Comparison of ENCODE assay signal across 8 cellular contexts in genomic region chr22:17083811-17084540, GRCh38. TPM values are rescaled to one million over a fixed set of nuclear protein-coding genes. Genes with fewer than 3 reads are reported as not detected.
DNase-seq lines count a peak whose midpoint lies in the region; ATAC-seq and TF ChIP-seq lines count a peak whose summit lies in the region.

No MANE protein-coding gene starts in this region.

- no peaks in the 10 kb centered on the region for H3K27me3 Mint-ChIP-seq in central memory CD8-positive, alpha-beta T cell
- H3K27me3 Mint-ChIP-seq in naive B cell = no peaks in the 10 kb centered on the region

- peak overlapping the region; percentile 87 for H3K27ac Mint-ChIP-seq in central memory CD8-positive, alpha-beta T cell (ENCODE audit: low read depth)
- peak overlapping the region in 5 of 6 donors; percentile 41 to 92 (median 86) for H3K27ac Mint-ChIP-seq in naive B cell

- no peaks in the 10 kb centered on the region for H3K27me3 ChIP-seq in KMS-11 (ENCODE audit: insufficient read depth, low read depth)

- H3K4me1 ChIP-seq in KMS-11 (ENCODE audit: low read depth, poor library complexity, severe bottlenecking) = peaks cover 35% of the 10 kb centered on the region

- H3K4me3 Mint-ChIP-seq in central memory CD8-positive, alpha-beta T cell = peak overlapping the region; percentile 86
- H3K4me3 Mint-ChIP-seq in naive B cell = peak overlapping the region; percentile 76 to 96 (median 90)

- H3K9me3 Mint-ChIP-seq in central memory CD8-positive, alpha-beta T cell = no peaks in the 10 kb centered on the region
- H3K9me3 Mint-ChIP-seq in naive B cell = no peaks in the 10 kb centered on the region

- H3K4me3 ChIP-seq in AG10803 (ENCODE audit: low read length) = peak overlapping the region; percentile 79
- no peak overlapping the region for H3K4me3 ChIP-seq in KMS-11 (IDR thresholded peaks at IDR 0.05; ENCODE audit: insufficient read depth, low read depth, low read length)

- H3K79me2 ChIP-seq in KMS-11 (ENCODE audit: insufficient read depth, low read depth) = 0 out of 2 replicates have a peak, but pooled peaks cover 2% of the 10 kb centered on the region

- DNase-seq in AG10803 (ENCODE audit: low read depth) (no peak), naive B cell (no peak), H4 (ENCODE audit: low spot score) (no peak), occipital lobe (lab: John Stamatoyannopoulos, UW) (no peak), glomerular visceral epithelial cell (ENCODE audit: extremely low spot score) (no peak)
- DNase-seq in central memory CD8-positive, alpha-beta T cell (ENCODE audit: low spot score in 2 of 2) = no peak

- no peak overlapping the region for H3K27ac ChIP-seq in KMS-11

- peaks cover 13% of the 10 kb centered on the region for H3K36me3 Mint-ChIP-seq in central memory CD8-positive, alpha-beta T cell (ENCODE audit: insufficient read depth)
- no peaks in the 10 kb centered on the region for H3K36me3 Mint-ChIP-seq in naive B cell

- TF ChIP-seq CTCF in AG10803 (conservative IDR thresholded peaks at IDR 0.05; ENCODE audit: low read length) (no peak), KMS-11 (conservative IDR thresholded peaks at IDR 0.05; ENCODE audit: low read depth, low read length) (no peak)

- H3K4me2 ChIP-seq in KMS-11 = peak overlapping the region; percentile 85

- no peak overlapping the region; the same call in 1 of the 2 replicates for H3K9ac ChIP-seq in KMS-11

- H3K4me1 Mint-ChIP-seq in central memory CD8-positive, alpha-beta T cell = peaks cover 37% of the 10 kb centered on the region
- H3K4me1 Mint-ChIP-seq in naive B cell = peaks cover 32 to 35% (median 35%) of the 10 kb centered on the region in 3 donors

- no peaks in the 10 kb centered on the region for H4K20me1 ChIP-seq in KMS-11 (ENCODE audit: insufficient read depth)

- H3K36me3 ChIP-seq in KMS-11 (ENCODE audit: insufficient read depth) = no peaks in the 10 kb centered on the region

- no peak for ATAC-seq in central memory CD8-positive, alpha-beta T cell (replicated peaks; ENCODE audit: extremely low read depth, poor library complexity, severe bottlenecking)
- ATAC-seq in naive B cell (ENCODE audit: low read depth in 2 of 2) = no peak
- no peak for ATAC-seq in HG02970 (IDR thresholded peaks at IDR 0.05; ENCODE audit: low FRiP score, unreplicated experiment)

- H2AFZ ChIP-seq in KMS-11 (ENCODE audit: low read depth) = peak overlapping the region; percentile 78; the same call in 1 of the 2 replicates

RNA-seq across cellular contexts. Expression of gene IL17RA, which starts 0.8 kb away (rescaled TPM):
- 10 to 100 TPM in 2 of 6 donors, 1 to 10 TPM in 4; 6.4 to 14.7 (median 9.2) TPM for polyA plus RNA-seq in naive B cell (ENCODE audit: low read depth in 6 of 6)
- 2.9 TPM in 2 replicates for total RNA-seq in H4 (2014; rRNA removed; shearing (Covaris generic))
- total RNA-seq in occipital lobe = 1.2 TPM

RNA-seq across cellular contexts. Expression of gene TMEM121B, which starts 37.2 kb away (rescaled TPM):
- not detected for polyA plus RNA-seq in naive B cell (ENCODE audit: low read depth in 6 of 6)
- total RNA-seq in H4 (2014; rRNA removed; shearing (Covaris generic)) = 0.27 TPM in 1 of 2 replicates, not detected in the other
- total RNA-seq in occipital lobe = 10.0 TPM
